ENCODE assay signal across 12 cellular contexts in the genomic region with DNA sequence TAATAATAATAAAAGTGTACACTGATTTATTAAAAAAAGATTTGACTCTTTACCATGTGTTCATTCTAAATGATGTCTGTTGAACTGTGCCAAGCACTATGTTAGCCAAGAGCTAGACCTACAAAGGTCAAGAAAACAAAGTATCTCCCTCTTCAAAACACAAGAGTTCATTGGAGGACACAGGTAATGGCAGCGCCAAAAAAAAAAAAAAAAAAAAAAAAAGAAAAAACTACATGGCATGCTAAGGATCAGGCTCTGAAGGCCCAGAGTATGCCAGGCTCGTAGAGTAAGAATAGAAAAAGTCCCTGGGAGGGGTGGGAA. TPM values are rescaled to one million over a fixed set of nuclear protein-coding genes. Genes with fewer than 3 reads are reported as not detected.
DNase-seq lines count a peak whose midpoint lies in the region; ATAC-seq and TF ChIP-seq lines count a peak whose summit lies in the region.
"Had no signal": no experiment of that assay in that cellular context is flagged by ENCODE, and none has a peak within 500 bp of the region (broad histone marks: within the 10 kb centered on the region; RNA-seq: fewer than 3 reads in every experiment).

No MANE protein-coding gene starts in this region.

- ATAC-seq in CD4-positive, CD25-positive, alpha-beta regulatory T cell (ENCODE audit: low read depth in 2 of 2), result no peak
- ATAC-seq in psoas muscle, result peak in 2 of 4 donors; percentile 11 to 14
- ATAC-seq in HG02798 (IDR thresholded peaks at IDR 0.05; ENCODE audit: poor library complexity, unreplicated experiment), result no peak
- ATAC-seq in GM18517 (IDR thresholded peaks at IDR 0.05; ENCODE audit: unreplicated experiment), result no peak

- peaks cover 7% of the 10 kb centered on the region for H4K20me1 ChIP-seq in Loucy (ENCODE audit: insufficient read depth, low read length, poor library complexity, severe bottlenecking)

- H3K9me3 Mint-ChIP-seq in CD4-positive, CD25-positive, alpha-beta regulatory T cell, result no peaks in the 10 kb centered on the region

- no peaks in the 10 kb centered on the region for H3K27me3 ChIP-seq in CD4-positive, CD25-positive, alpha-beta regulatory T cell (ENCODE audit: control insufficient read depth, insufficient read depth, low read length)
- H3K27me3 ChIP-seq in Loucy (ENCODE audit: insufficient read depth, low read length, poor library complexity, severe bottlenecking), result no peaks in the 10 kb centered on the region
- H3K27me3 ChIP-seq in psoas muscle (ENCODE audit: insufficient read depth in 3 of 3, low read length in 2 of 3), result no peaks in the 10 kb centered on the region

- peaks cover 89% of the 10 kb centered on the region for H3K79me2 ChIP-seq in Loucy (ENCODE audit: insufficient read depth, low read length)

- no peak for TF ChIP-seq CTCF in Loucy (conservative IDR thresholded peaks at IDR 0.05; ENCODE audit: low read length)
- TF ChIP-seq CTCF in psoas muscle (IDR thresholded peaks at IDR 0.05), result no peak

- H3K4me1 Mint-ChIP-seq in CD4-positive, CD25-positive, alpha-beta regulatory T cell, result peaks cover 47 to 97% (median 80%) of the 10 kb centered on the region in 4 donors

- peak overlapping the region; percentile 74 to 85 (median 80) for H3K4me3 Mint-ChIP-seq in CD4-positive, CD25-positive, alpha-beta regulatory T cell

- no peak for DNase-seq in CD4-positive, CD25-positive, alpha-beta regulatory T cell
- no peak for DNase-seq in epithelial cell of prostate (ENCODE audit: low read depth, low spot score)
- DNase-seq in psoas muscle, result no peak
- DNase-seq in NCI-H146 (lab: John Stamatoyannopoulos, UW), result no peak
- DNase-seq in NCI-H226, result no peak
- DNase-seq: activated effector memory CD4-positive, alpha-beta T cell treated with Interleukin-2 at 50 U/mL for 16 hours; GF-D8; NCI-H446 had no signal

- peak overlapping the region; percentile 94 for H3K4me2 ChIP-seq in Loucy (ENCODE audit: low read depth, low read length, poor library complexity, severe bottlenecking)

- peaks cover 100% of the 10 kb centered on the region for H3K4me1 ChIP-seq in CD4-positive, CD25-positive, alpha-beta regulatory T cell (ENCODE audit: control insufficient read depth, insufficient read depth, low read length, poor library complexity, severe bottlenecking)
- H3K4me1 ChIP-seq in Loucy (ENCODE audit: insufficient read depth, low read length, poor library complexity, severe bottlenecking), result peaks cover 84% of the 10 kb centered on the region
- H3K4me1 ChIP-seq in psoas muscle, result peaks cover 72% of the 10 kb centered on the region

- peaks cover 21% of the 10 kb centered on the region for H3K36me3 ChIP-seq in CD4-positive, CD25-positive, alpha-beta regulatory T cell (ENCODE audit: control insufficient read depth, insufficient read depth, low read length)
- H3K36me3 ChIP-seq in Loucy (ENCODE audit: insufficient read depth, low read length) (peaks cover 3% of the 10 kb centered on the region; the same call in 1 of the 2 replicates), psoas muscle (ENCODE audit: insufficient read depth in 1 of 2, low read depth in 1 of 2) (no peaks in the 10 kb centered on the region)

- WGBS in psoas muscle, 3 donors, result 23 to 42% (median 35%) methylated on average over 2 of the region's 2 CpGs

- H3K27ac Mint-ChIP-seq in CD4-positive, CD25-positive, alpha-beta regulatory T cell, result peak overlapping the region; percentile 94 to 97 (median 97)

- intact Hi-C loops in psoas muscle (cut with DNase I), result no loop called here

- no peak overlapping the region for H2AFZ ChIP-seq in Loucy (ENCODE audit: low read length)

- H3K9me3 ChIP-seq in CD4-positive, CD25-positive, alpha-beta regulatory T cell (ENCODE audit: control insufficient read depth in 2 of 2, low read length in 2 of 2), result no peaks in the 10 kb centered on the region
- H3K9me3 ChIP-seq in Loucy (ENCODE audit: insufficient read depth, low read depth, low read length) (no peaks in the 10 kb centered on the region), psoas muscle (no peaks in the 10 kb centered on the region)

- H3F3A ChIP-seq in Loucy (ENCODE audit: low read depth), result peaks cover 13% of the 10 kb centered on the region; the same call in 1 of the 2 replicates

- peak overlapping the region; percentile 91 for H3K4me3 ChIP-seq in CD4-positive, CD25-positive, alpha-beta regulatory T cell (ENCODE audit: low read depth, low read length)
- no peak overlapping the region for H3K4me3 ChIP-seq in Loucy (ENCODE audit: low read length, poor library complexity, severe bottlenecking)
- H3K4me3 ChIP-seq in psoas muscle, result no peak overlapping the region

- peak overlapping the region; percentile 86 for H3K27ac ChIP-seq in CD4-positive, CD25-positive, alpha-beta regulatory T cell (ENCODE audit: insufficient read depth, low read length, poor library complexity, severe bottlenecking)
- H3K27ac ChIP-seq in epithelial cell of prostate (peak overlapping the region; percentile 86), psoas muscle (peak overlapping the region; percentile 47)
- H3K27ac ChIP-seq: C4-2B had no signal

- H3K27me3 Mint-ChIP-seq in CD4-positive, CD25-positive, alpha-beta regulatory T cell, result no peaks in the 10 kb centered on the region

- H3K36me3 Mint-ChIP-seq in CD4-positive, CD25-positive, alpha-beta regulatory T cell, result peaks cover 16% of the 10 kb centered on the region

- H3K9ac ChIP-seq in Loucy (ENCODE audit: low read depth, low read length, poor library complexity, severe bottlenecking), result peak overlapping the region; percentile 65

- H3K9me2 ChIP-seq in Loucy (replicated peaks; ENCODE audit: low read depth, low read length), result no peaks in the 10 kb centered on the region

RNA-seq across cellular contexts. Expression of a gene that starts 35.2 kb away (rescaled TPM):
- total RNA-seq in CD4-positive, CD25-positive, alpha-beta regulatory T cell, result 487 TPM
- 100 to 1,000 TPM; 202 to 214 (median 206) TPM for polyA plus RNA-seq in CD4-positive, CD25-positive, alpha-beta regulatory T cell
- total RNA-seq in psoas muscle, result 10 to 100 TPM; 25.6 to 40.4 (median 34.0) TPM
- 10 to 100 TPM; 18.7 to 38.0 (median 23.9) TPM for polyA plus RNA-seq in psoas muscle

Comparison
In these comparisons a context has a peak if more than half of its experiments do, and no peak if none do; other contexts are left out.
1. RNA of a gene that starts 35.2 kb away (total RNA-seq): 487 TPM in CD4-positive, CD25-positive, alpha-beta regulatory T cell (single experiment); 25.6 to 40.4 TPM in psoas muscle; every median in the first group is over 10 times any median in the second.
2. Peak in every context shown above with its lines, with median percentiles within 50 percentile points of each other: H3K27ac ChIP-seq.